Comparison of ENCODE assay signal across 6 cellular contexts in the genomic region with DNA sequence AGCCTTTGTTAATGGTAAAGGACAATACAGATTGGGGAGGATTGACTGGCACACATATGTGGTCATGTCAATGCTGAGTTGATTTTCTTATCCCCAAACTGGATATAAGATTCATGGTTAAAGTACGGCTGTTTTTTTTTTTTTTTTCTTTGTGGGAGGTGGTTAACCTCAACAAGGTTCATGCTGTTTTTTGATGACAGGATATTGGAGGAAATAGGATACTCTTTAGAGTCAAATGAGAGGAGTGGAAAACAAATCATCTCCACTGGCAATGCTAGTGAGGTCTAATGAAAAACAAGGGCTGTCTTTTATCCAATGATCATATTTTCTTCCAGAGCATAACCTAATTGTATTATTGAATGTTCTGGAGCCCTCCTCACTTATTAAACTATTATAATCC.
"Had no signal": no experiment of that assay in that cellular context is flagged by ENCODE, and none has a peak within 500 bp of the region (broad histone marks: within the 10 kb centered on the region; RNA-seq: fewer than 3 reads in every experiment).

No MANE protein-coding gene starts in this region.

- H3K9me3 ChIP-seq: HAP-1 had no signal

- DNase-seq: GM23248, GOT3, H7, HFFc6 had no signal

- H3K4me1 ChIP-seq: HAP-1 had no signal

- H3K36me3 ChIP-seq: HAP-1 had no signal

- H3K4me3 ChIP-seq: GM23248, HAP-1 had no signal

- H3K27ac ChIP-seq: GM23248, HL-60 had no signal

- H2AFZ ChIP-seq: GM23248 had no signal
